In genomic region chr12:11765817-11766794, GRCh38 we compare ENCODE assay signal across 8 cellular contexts.
A peak's percentile ranks its signal among the peaks of the same experiment; 100 is the strongest.
DNase-seq lines count a peak whose midpoint lies in the region; FAIRE-seq and TF ChIP-seq lines count a peak whose summit lies in the region.

No MANE protein-coding gene starts in this region.

- no peaks in the 10 kb centered on the region; the same call in 1 of the 2 replicates for H3K79me2 ChIP-seq in H9 (ENCODE audit: insufficient read depth, low read length)

- H3K27ac Mint-ChIP-seq in H9: peak overlapping the region; percentile 69 to 90 (median 84); a peak in 6 of 7 replicates
- peak overlapping the region; percentile 92 for H3K27ac Mint-ChIP-seq in activated naive CD4-positive, alpha-beta T cell treated with anti-CD3 and anti-CD28 coated beads for 36 hours

- no peak overlapping the region for H3K18ac ChIP-seq in H9 (ENCODE audit: insufficient read length, low read depth, low read length)

- no peak overlapping the region for H2BK120ac ChIP-seq in H9 (ENCODE audit: low read depth, low read length, poor library complexity, severe bottlenecking)

- no peaks in the 10 kb centered on the region for H3K79me1 ChIP-seq in H9 (ENCODE audit: insufficient read depth, low read depth, low read length, poor library complexity, severe bottlenecking)

- H3K27me3 ChIP-seq in H9 (ENCODE audit: insufficient read depth, low read length) (no peaks in the 10 kb centered on the region), right atrium auricular region (no peaks in the 10 kb centered on the region)

- peaks cover 35 to 55% of the 10 kb centered on the region in 2 experiments for H3K4me1 Mint-ChIP-seq in H9
- peaks cover 99% of the 10 kb centered on the region for H3K4me1 Mint-ChIP-seq in activated naive CD4-positive, alpha-beta T cell treated with anti-CD3 and anti-CD28 coated beads for 36 hours (ENCODE audit: low read depth)

- FAIRE-seq in HTR-8/SVneo (lab: Jason Lieb, UNC): no peak

- intact Hi-C loops in activated naive CD4-positive, alpha-beta T cell treated with anti-CD3 and anti-CD28 coated beads for 36 hours (cut with micrococcal nuclease): loop anchor here (1.0 to 10.0 kb wide), 17 partner anchors 13 to 956 kb away; partner anchors contain the start of genes BCL2L14, ETV6 and GPR19

- peaks cover 6% of the 10 kb centered on the region; the same call in 1 of the 2 replicates for H3K4me1 ChIP-seq in H9 (ENCODE audit: insufficient read depth, low read length)
- peaks cover 0 to 46% of the 10 kb centered on the region in 2 donors for H3K4me1 ChIP-seq in right atrium auricular region

- no peak overlapping the region for H2BK5ac ChIP-seq in H9 (ENCODE audit: insufficient read length, low read length)

- H4K20me1 ChIP-seq in H9 (ENCODE audit: control insufficient read depth, insufficient read depth, insufficient read length): no peaks in the 10 kb centered on the region

- no peaks in the 10 kb centered on the region for H3K27me3 Mint-ChIP-seq in H9 (ENCODE audit: low read depth)
- H3K27me3 Mint-ChIP-seq in activated naive CD4-positive, alpha-beta T cell treated with anti-CD3 and anti-CD28 coated beads for 36 hours (ENCODE audit: low read depth): no peaks in the 10 kb centered on the region

- peak; percentile 38 for DNase-seq in GDM1 (lab: John Stamatoyannopoulos, UW)
- no peak for DNase-seq in H9
- peak; percentile 74 for DNase-seq in NB4 (ENCODE audit: low read depth)
- DNase-seq in activated naive CD4-positive, alpha-beta T cell treated with anti-CD3 and anti-CD28 coated beads for 36 hours: peak; percentile 92
- DNase-seq in right atrium auricular region (ENCODE audit: low spot score): no peak
- peak; percentile 60 to 80 (median 68) for DNase-seq in stimulated activated CD4-positive, alpha-beta T cell treated with anti-CD3 and anti-CD28 coated beads, Interleukin-12 subunit alpha, Interleukin-12 subunit beta, amount 100 ng/mL, for 48 hours (ENCODE audit: low read depth in 2 of 3, low spot score in 1 of 3)
- no peak for DNase-seq in glomerular visceral epithelial cell (ENCODE audit: extremely low spot score)
- DNase-seq in HTR-8/SVneo (ENCODE audit: insufficient read length, low spot score): no peak

- no peaks in the 10 kb centered on the region; a peak in 1 of 7 replicates for H3K36me3 Mint-ChIP-seq in H9 (ENCODE audit: insufficient read depth in 1 of 3, low read depth in 3 of 3)
- H3K36me3 Mint-ChIP-seq in activated naive CD4-positive, alpha-beta T cell treated with anti-CD3 and anti-CD28 coated beads for 36 hours (ENCODE audit: low read depth): peaks cover 12% of the 10 kb centered on the region

- no peak overlapping the region for H3K4me2 ChIP-seq in H9 (ENCODE audit: insufficient read depth, insufficient read length, low read length)

- H3K9me3 Mint-ChIP-seq in H9: no peaks in the 10 kb centered on the region
- H3K9me3 Mint-ChIP-seq in activated naive CD4-positive, alpha-beta T cell treated with anti-CD3 and anti-CD28 coated beads for 36 hours: no peaks in the 10 kb centered on the region

- H2BK12ac ChIP-seq in H9 (ENCODE audit: insufficient read length, low read depth, low read length): no peak overlapping the region

- CTCF ChIA-PET in activated naive CD4-positive, alpha-beta T cell treated with anti-CD3 and anti-CD28 coated beads for 36 hours (lab: Charles Lee): interaction anchor here (0.7 to 2.7 kb wide), 7 partner anchors 32 to 290 kb away, joined by 3 to 15 read pairs (median 3); no protein-coding TSS in a partner anchor

- H3K27ac ChIP-seq in H9 (ENCODE audit: insufficient read length, low read depth, low read length): no peak overlapping the region
- H3K27ac ChIP-seq in right atrium auricular region: peak overlapping the region; percentile 57 to 60

- no peak overlapping the region for H3K14ac ChIP-seq in H9 (ENCODE audit: insufficient read depth, low read length)

- H3K4ac ChIP-seq in H9 (ENCODE audit: low read depth, low read length): no peak overlapping the region

- H3K23me2 ChIP-seq in H9 (ENCODE audit: insufficient read length, low read depth, low read length, poor library complexity, severe bottlenecking): no peaks in the 10 kb centered on the region

- no peak overlapping the region for H3K4me3 Mint-ChIP-seq in H9
- peak overlapping the region; percentile 43 for H3K4me3 Mint-ChIP-seq in activated naive CD4-positive, alpha-beta T cell treated with anti-CD3 and anti-CD28 coated beads for 36 hours

- H4K8ac ChIP-seq in H9 (replicated peaks; ENCODE audit: insufficient read length, low read depth, low read length): no peak overlapping the region

- no peak overlapping the region for H4K91ac ChIP-seq in H9 (ENCODE audit: insufficient read length, low read depth, low read length)

- no peak overlapping the region for H3K9ac ChIP-seq in H9 (ENCODE audit: extremely low read depth, insufficient read length, low read length)

- no peak overlapping the region for H4K5ac ChIP-seq in H9 (ENCODE audit: insufficient read length, low read depth, low read length)

- no peak overlapping the region for H2AFZ ChIP-seq in H9 (ENCODE audit: low read length)

- no peak overlapping the region for H2BK15ac ChIP-seq in H9 (ENCODE audit: low read depth, low read length)

- H3K4me3 ChIP-seq in NB4 (ENCODE audit: low read depth, low read length) (no peak overlapping the region), right atrium auricular region (no peak overlapping the region)

- no peak for TF ChIP-seq POLR2A in NB4 (IDR thresholded peaks at IDR 0.05; ENCODE audit: extremely low read depth, insufficient read length)

- TF ChIP-seq CTCF in H9 (conservative IDR thresholded peaks at IDR 0.05) (no peak), NB4 (IDR thresholded peaks at IDR 0.05; ENCODE audit: low read depth, low read length) (no peak), right atrium auricular region (IDR thresholded peaks at IDR 0.05) (no peak)

- H3K9me3 ChIP-seq in H9 (ENCODE audit: control insufficient read depth, low read depth, low read length) (no peaks in the 10 kb centered on the region), right atrium auricular region (no peaks in the 10 kb centered on the region)

- no peak overlapping the region for H3K56ac ChIP-seq in H9 (ENCODE audit: insufficient read length, low read depth, low read length)

- no peak overlapping the region for H2BK20ac ChIP-seq in H9 (ENCODE audit: low read depth, low read length, poor library complexity, severe bottlenecking)

- no peak overlapping the region for H3K23ac ChIP-seq in H9 (ENCODE audit: insufficient read length, low read depth, low read length)

- no peaks in the 10 kb centered on the region for H3K36me3 ChIP-seq in right atrium auricular region

- H2AK5ac ChIP-seq in H9 (ENCODE audit: insufficient read length, low read length): no peak overlapping the region

- H3T11ph ChIP-seq in H9 (ENCODE audit: low read length): no peak overlapping the region

- WGBS in H9 (ENCODE audit: extremely low coverage, insufficient read length, low lambda C conversion rate): no CpG with 5 or more reads among the region's 19 CpGs

Comparison
In these comparisons a context has a peak if more than half of its experiments do, and no peak if none do; other contexts are left out.
1. DNase-seq: peak in GDM1 (single experiment), NB4 (single experiment), activated naive CD4-positive, alpha-beta T cell treated with anti-CD3 and anti-CD28 coated beads for 36 hours (single experiment) and stimulated activated CD4-positive, alpha-beta T cell treated with anti-CD3 and anti-CD28 coated beads, Interleukin-12 subunit alpha, Interleukin-12 subunit beta, amount 100 ng/mL, for 48 hours (3 of 3); none in H9 (single experiment), right atrium auricular region (single experiment), glomerular visceral epithelial cell (single experiment) and HTR-8/SVneo (single experiment).